Comparison of ENCODE assay signal across 17 cellular contexts in the genomic region with DNA sequence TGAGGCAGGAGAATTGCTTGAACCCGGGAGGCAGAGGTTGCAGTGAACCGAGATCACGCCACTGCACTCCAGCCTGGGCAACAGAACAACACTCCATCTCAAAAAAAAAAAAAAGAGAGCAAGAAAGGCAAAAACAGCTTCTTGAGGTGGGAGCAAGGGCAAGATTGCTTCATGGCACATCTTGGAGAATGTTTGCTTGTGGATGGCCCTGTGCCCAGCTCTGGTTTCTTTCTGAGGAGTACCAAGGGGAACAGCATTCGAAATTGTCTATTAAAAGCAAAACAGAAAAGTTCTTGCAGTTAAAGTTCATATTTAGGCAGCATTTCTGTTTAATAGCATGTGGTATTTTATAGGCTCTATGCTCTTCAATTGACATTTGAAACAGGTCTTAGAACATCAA.
"Had no signal": no experiment of that assay in that cellular context is flagged by ENCODE, and none has a peak within 500 bp of the region (broad histone marks: within the 10 kb centered on the region; RNA-seq: fewer than 3 reads in every experiment).

No MANE protein-coding gene starts in this region.

- H3K4me3 Mint-ChIP-seq: activated CD8-positive, alpha-beta memory T cell treated with anti-CD3 and anti-CD28 coated beads, Interleukin-2, amount 10 ng/mL, durations not matched to agents 7 days and 5 days; activated naive CD8-positive, alpha-beta T cell treated with anti-CD3 and anti-CD28 coated beads, Interleukin-2, amount 50 U/mL, for 24 hours; activated T-cell treated with anti-CD3 and anti-CD28 coated beads, Interleukin-2, amount 50 U/mL, for 24 hours; T-helper 1 cell treated with Interleukin-12 subunit alpha and Interleukin-12 subunit beta and Interleukin-4 antibody, amounts not matched to agents 30 μg/mL and 1 μg/mL, for 36 hours had no signal

- ATAC-seq: activated CD4-positive, CD25-positive, alpha-beta regulatory T cell treated with anti-CD3 and anti-CD28 coated beads, Interleukin-2, amount 50 U/mL, for 24 hours; activated CD8-positive, alpha-beta memory T cell treated with anti-CD3 and anti-CD28 coated beads, Interleukin-2, amount 10 ng/mL, durations not matched to agents 7 days and 5 days; activated naive CD4-positive, alpha-beta T cell treated with anti-CD3 and anti-CD28 coated beads, Interleukin-2, amount 50 U/mL, for 72 hours; activated naive CD8-positive, alpha-beta T cell treated with anti-CD3 and anti-CD28 coated beads, Interleukin-2, amount 50 U/mL, for 24 hours had no signal

- H3K27me3 Mint-ChIP-seq: activated naive CD8-positive, alpha-beta T cell treated with anti-CD3 and anti-CD28 coated beads, Interleukin-2, amount 50 U/mL, for 24 hours; activated T-cell treated with anti-CD3 and anti-CD28 coated beads, Interleukin-2, amount 50 U/mL, for 24 hours had no signal

- H3K36me3 Mint-ChIP-seq: activated CD8-positive, alpha-beta memory T cell treated with anti-CD3 and anti-CD28 coated beads, Interleukin-2, amount 10 ng/mL, durations not matched to agents 7 days and 5 days; activated naive CD4-positive, alpha-beta T cell treated with anti-CD3 and anti-CD28 coated beads, Interleukin-2, amount 50 U/mL, for 72 hours; brain had no signal

- DNase-seq: activated CD4-positive, alpha-beta T cell treated with anti-CD3 and anti-CD28 coated beads for 48 hours; activated CD4-positive, alpha-beta T cell treated with anti-CD3 and anti-CD28 coated beads, Interleukin-2, amount 50 U/mL, for 4 hours; activated CD8-positive, alpha-beta memory T cell treated with anti-CD3 and anti-CD28 coated beads, Interleukin-2, amount 10 ng/mL, durations not matched to agents 7 days and 5 days; activated effector memory CD4-positive, alpha-beta T cell treated with anti-CD3 and anti-CD28 coated beads, Interleukin-2, amount 50 U/mL, for 16 hours; activated naive CD4-positive, alpha-beta T cell treated with Interleukin-2 at 50 U/mL for 16 hours; activated naive CD8-positive, alpha-beta T cell treated with anti-CD3 and anti-CD28 coated beads, Interleukin-2, amount 50 U/mL, for 24 hours; activated T-cell treated with anti-CD3 and anti-CD28 coated beads, Interleukin-2, amount 50 U/mL, for 24 hours; MM.1S; NCI-H1105; NCI-H1436; NCI-H187; NCI-H2081; SHP77 treated with DMSO at 0.1 percent for 48 hours had no signal

- H3K4me1 Mint-ChIP-seq: activated naive CD8-positive, alpha-beta T cell treated with anti-CD3 and anti-CD28 coated beads, Interleukin-2, amount 50 U/mL, for 24 hours had no signal

- H3K27ac Mint-ChIP-seq: activated CD8-positive, alpha-beta memory T cell treated with anti-CD3 and anti-CD28 coated beads, Interleukin-2, amount 10 ng/mL, durations not matched to agents 7 days and 5 days; activated naive CD4-positive, alpha-beta T cell treated with anti-CD3 and anti-CD28 coated beads, Interleukin-2, amount 50 U/mL, for 72 hours; activated naive CD8-positive, alpha-beta T cell treated with anti-CD3 and anti-CD28 coated beads, Interleukin-2, amount 50 U/mL, for 24 hours; activated T-cell treated with anti-CD3 and anti-CD28 coated beads, Interleukin-2, amount 50 U/mL, for 24 hours; T-helper 1 cell treated with Interleukin-12 subunit alpha and Interleukin-12 subunit beta and Interleukin-4 antibody, amounts not matched to agents 30 μg/mL and 1 μg/mL, for 36 hours had no signal

- H3K9me3 Mint-ChIP-seq: activated naive CD4-positive, alpha-beta T cell treated with anti-CD3 and anti-CD28 coated beads, Interleukin-2, amount 50 U/mL, for 72 hours; activated naive CD8-positive, alpha-beta T cell treated with anti-CD3 and anti-CD28 coated beads, Interleukin-2, amount 50 U/mL, for 24 hours; activated T-cell treated with anti-CD3 and anti-CD28 coated beads, Interleukin-2, amount 50 U/mL, for 24 hours; T-helper 1 cell treated with Interleukin-12 subunit alpha and Interleukin-12 subunit beta and Interleukin-4 antibody, amounts not matched to agents 30 μg/mL and 1 μg/mL, for 36 hours had no signal
